In the genomic region with DNA sequence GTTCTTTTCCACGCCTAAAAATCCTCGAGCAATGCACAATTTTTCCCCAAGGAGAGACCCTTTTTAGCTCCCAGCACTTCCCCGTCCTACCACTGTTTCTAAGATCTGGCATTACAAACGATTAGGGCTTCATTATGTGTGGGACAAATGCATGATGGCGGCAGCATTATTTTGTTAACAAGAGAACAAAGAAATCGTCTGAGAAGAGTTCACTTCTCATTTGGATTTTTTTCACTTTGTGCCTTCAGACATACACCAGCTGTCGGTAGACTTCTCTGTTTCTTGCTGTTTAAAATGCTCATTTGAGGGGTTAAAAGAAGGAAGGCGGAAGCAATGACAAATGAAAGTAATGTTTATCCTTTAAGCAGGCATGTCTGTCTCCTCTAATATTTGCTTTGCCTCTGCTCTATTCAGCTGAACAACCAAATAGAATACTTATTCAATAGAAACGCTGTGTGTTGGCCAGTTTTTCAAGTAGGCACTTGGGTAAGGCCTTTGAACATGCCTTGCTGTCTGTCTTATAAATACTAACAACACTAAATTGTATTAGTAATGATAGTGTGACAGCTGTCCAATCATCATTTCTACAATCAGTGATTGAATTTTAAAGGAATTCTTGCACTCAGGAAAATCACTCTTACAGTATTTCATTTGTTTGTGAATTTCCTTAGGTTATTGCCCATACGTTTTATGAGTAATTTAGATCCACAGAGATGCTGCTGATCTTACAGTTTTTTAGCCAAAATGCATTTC, we compare ENCODE assay signal across 21 cellular contexts.
A peak's percentile ranks its signal among the peaks of the same experiment; 100 is the strongest.
DNase-seq lines count a peak whose midpoint lies in the region; ATAC-seq and TF ChIP-seq lines count a peak whose summit lies in the region.
"Had no signal": no experiment of that assay in that cellular context is flagged by ENCODE, and none has a peak within 500 bp of the region (broad histone marks: within the 10 kb centered on the region; RNA-seq: fewer than 3 reads in every experiment).

No MANE protein-coding gene starts in this region.

- ATAC-seq in HG02884 (IDR thresholded peaks at IDR 0.05; ENCODE audit: unreplicated experiment) (no peak), HG03520 (IDR thresholded peaks at IDR 0.05; ENCODE audit: unreplicated experiment) (no peak)
- ATAC-seq: activated CD8-positive, alpha-beta T cell treated with anti-CD3 and anti-CD28 coated beads for 36 hours; natural killer cell had no signal

- H3K4me1 ChIP-seq in endocrine pancreas (ENCODE audit: control insufficient read depth, insufficient read depth, low read length) (no peaks in the 10 kb centered on the region), neuronal stem cell (ENCODE audit: control insufficient read depth in 2 of 2, insufficient read depth in 1 of 2, low read depth in 1 of 2, low read length in 2 of 2) (peaks cover 4 to 12% of the 10 kb centered on the region in 2 donors), breast epithelium (no peaks in the 10 kb centered on the region)
- H3K4me1 ChIP-seq: prostate gland, testis had no signal

- H3K9me3 ChIP-seq in endocrine pancreas (ENCODE audit: control insufficient read depth, low read length) (no peaks in the 10 kb centered on the region), neuronal stem cell (replicated peaks in 1 of 2; ENCODE audit: control insufficient read depth in 2 of 2, insufficient read depth in 1 of 2, low read depth in 1 of 2, low read length in 2 of 2) (no peaks in the 10 kb centered on the region), breast epithelium (no peaks in the 10 kb centered on the region)
- H3K9me3 ChIP-seq: MG63, prostate gland, testis had no signal

- H3K18ac ChIP-seq in neuronal stem cell (ENCODE audit: low read length): no peak overlapping the region

- H3K23ac ChIP-seq in neuronal stem cell (ENCODE audit: low read depth, low read length, poor library complexity): no peak overlapping the region

- WGBS in neuronal stem cell (ENCODE audit: extremely low coverage in 2 of 2, insufficient read length in 2 of 2, insufficient replicate concordance in 1 of 2), 2 donors: no CpG with 5 or more reads among the region's 10 CpGs

- no peak overlapping the region for H3K4me2 ChIP-seq in neuronal stem cell (ENCODE audit: insufficient read depth, low read length, poor library complexity, severe bottlenecking)

- H4K91ac ChIP-seq in neuronal stem cell (ENCODE audit: low read depth, low read length, poor library complexity): no peak overlapping the region

- H2AFZ ChIP-seq in neuronal stem cell (ENCODE audit: low read length): peak overlapping the region; percentile 79

- no peak overlapping the region for H2BK120ac ChIP-seq in neuronal stem cell (ENCODE audit: low read depth, low read length)

- no peak overlapping the region for H3K27ac ChIP-seq in neuronal stem cell (replicated peaks; ENCODE audit: low read length)
- no peak overlapping the region for H3K27ac ChIP-seq in breast epithelium
- H3K27ac ChIP-seq: brain microvascular endothelial cell, prostate gland, testis had no signal

- TF ChIP-seq POLR2A in breast epithelium (IDR thresholded peaks at IDR 0.05): no peak

- H3K9ac ChIP-seq in endocrine pancreas (ENCODE audit: control insufficient read depth, insufficient read depth, low read length): peak overlapping the region; percentile 43
- H3K9ac ChIP-seq in neuronal stem cell (ENCODE audit: low read depth, low read length, poor library complexity): no peak overlapping the region

- H3K4me3 ChIP-seq in endocrine pancreas (ENCODE audit: control insufficient read depth, insufficient read depth, low read length) (peak overlapping the region; percentile 79), neuronal stem cell (ENCODE audit: low read length in 2 of 2) (no peak overlapping the region), breast epithelium (no peak overlapping the region)
- H3K4me3 ChIP-seq: MG63, prostate gland, testis had no signal

- intact Hi-C loops in breast epithelium (cut with DNase I; ENCODE audit: low total_unique reads): no loop called here

- H2BK5ac ChIP-seq in neuronal stem cell (ENCODE audit: low read length): no peak overlapping the region

- H2BK12ac ChIP-seq in neuronal stem cell (ENCODE audit: low read length): no peak overlapping the region

- no peaks in the 10 kb centered on the region for H3K36me3 ChIP-seq in endocrine pancreas (ENCODE audit: control insufficient read depth, insufficient read depth, low read length)
- no peaks in the 10 kb centered on the region for H3K36me3 ChIP-seq in neuronal stem cell (replicated peaks in 1 of 2; ENCODE audit: control insufficient read depth in 2 of 2, insufficient read depth in 2 of 2, low read length in 2 of 2)
- H3K36me3 ChIP-seq in breast epithelium: no peaks in the 10 kb centered on the region
- H3K36me3 ChIP-seq: brain microvascular endothelial cell, MG63, prostate gland had no signal

- H2BK15ac ChIP-seq in neuronal stem cell (ENCODE audit: low read length): no peak overlapping the region

- DNase-seq in NCI-H1092 treated with DMSO at 0.1 percent for 48 hours (lab: John Stamatoyannopoulos, UW): peak; percentile 75
- DNase-seq in NCI-H510A (lab: John Stamatoyannopoulos, UW): peak; percentile 60
- no peak for DNase-seq in neuronal stem cell (ENCODE audit: low spot score)
- DNase-seq in breast epithelium (ENCODE audit: low spot score in 2 of 2): no peak
- DNase-seq in ecto neural progenitor cell (ENCODE audit: low spot score): no peak
- DNase-seq: activated CD4-positive, CD25-positive, alpha-beta regulatory T cell; activated CD8-positive, alpha-beta T cell treated with anti-CD3 and anti-CD28 coated beads for 36 hours; activated effector memory CD4-positive, alpha-beta T cell treated with anti-CD3 and anti-CD28 coated beads, Interleukin-2, amount 50 U/mL, for 16 hours; activated T-cell treated with anti-CD3 and anti-CD28 coated beads for 4 hours; brain microvascular endothelial cell; CD4-positive, CD25-positive, alpha-beta regulatory T cell; DMS 273 treated with DMSO at 0.1 percent for 48 hours; MG63; natural killer cell; NCI-H524 treated with DMSO at 0.1 percent for 48 hours; T1000; testis had no signal

- no peak for TF ChIP-seq CTCF in breast epithelium (IDR thresholded peaks at IDR 0.05)

- H3K4ac ChIP-seq in neuronal stem cell (ENCODE audit: low read length): no peak overlapping the region

- no peaks in the 10 kb centered on the region for H3K79me1 ChIP-seq in neuronal stem cell (ENCODE audit: low read depth, low read length)

- H4K8ac ChIP-seq in neuronal stem cell (ENCODE audit: low read depth, low read length): no peak overlapping the region

- no peak overlapping the region for H3K14ac ChIP-seq in neuronal stem cell (ENCODE audit: low read length)

- no peak overlapping the region for H2AK5ac ChIP-seq in neuronal stem cell (ENCODE audit: low read depth, low read length)

- H3K27me3 ChIP-seq in endocrine pancreas (ENCODE audit: control insufficient read depth, insufficient read depth, low read length) (no peaks in the 10 kb centered on the region), neuronal stem cell (ENCODE audit: control insufficient read depth in 3 of 3, insufficient read depth in 3 of 3, low read depth in 1 of 3, low read length in 3 of 3) (no peaks in the 10 kb centered on the region), breast epithelium (no peaks in the 10 kb centered on the region)
- H3K27me3 ChIP-seq: brain microvascular endothelial cell, MG63, testis had no signal

Comparison
In these comparisons a context has a peak if more than half of its experiments do, and no peak if none do; other contexts are left out.
1. DNase-seq: peak in NCI-H1092 treated with DMSO at 0.1 percent for 48 hours (single experiment) and NCI-H510A (single experiment); none in neuronal stem cell (single experiment), breast epithelium (0 of 2) and ecto neural progenitor cell (single experiment).